2 cellular contexts compared by ENCODE assay signal in genomic region chr10:128074589-128074988, GRCh38.
"Had no signal": no experiment of that assay in that cellular context is flagged by ENCODE, and none has a peak within 500 bp of the region (broad histone marks: within the 10 kb centered on the region; RNA-seq: fewer than 3 reads in every experiment).

No MANE protein-coding gene starts in this region.

- H3K4me3 ChIP-seq: GM12878 had no signal

- DNase-seq: GDM1 had no signal

- ATAC-seq: GM12878 had no signal
